Comparison of ENCODE assay signal across 29 cellular contexts in genomic region chr17:41111151-41111885, GRCh38. TPM values are rescaled to one million over a fixed set of nuclear protein-coding genes. Genes with fewer than 3 reads are reported as not detected.
"Had no signal": no experiment of that assay in that cellular context is flagged by ENCODE, and none has a peak within 500 bp of the region (broad histone marks: within the 10 kb centered on the region; RNA-seq: fewer than 3 reads in every experiment).

No MANE protein-coding gene starts in this region.

- H3K4me1 ChIP-seq: colonic mucosa, left ventricle myocardium inferior, pancreas, suprapubic skin, tibial nerve had no signal

- FAIRE-seq: astrocyte, endothelial cell of umbilical vein, frontal cortex, pancreas, TTC549 had no signal

- H3K36me3 ChIP-seq: colonic mucosa, left ventricle myocardium inferior, neutrophil, pancreas, suprapubic skin, tibial nerve, WERI-Rb-1 had no signal

- H3K27ac ChIP-seq: colonic mucosa, dorsolateral prefrontal cortex, hepatocyte, left ventricle myocardium inferior, neutrophil, pancreas, skin epidermis, suprapubic skin, tibial nerve, WERI-Rb-1 had no signal

- H3K27me3 ChIP-seq: colonic mucosa, hepatocyte, neutrophil, pancreas, tibial nerve had no signal

- H3K79me2 ChIP-seq: hepatocyte had no signal

- H3K9me3 ChIP-seq: colonic mucosa, neutrophil, pancreas, suprapubic skin, tibial nerve had no signal

- H3K4me2 ChIP-seq: hepatocyte had no signal

- DNase-seq: activated CD4-positive, alpha-beta T cell treated with anti-CD3 and anti-CD28 coated beads, Interleukin-2, amount 10 ng/mL, durations not matched to agents 7 days and 5 days; activated CD4-positive, CD25-positive, alpha-beta regulatory T cell treated with anti-CD3 and anti-CD28 coated beads, Interleukin-2, amount 50 U/mL, for 72 hours; activated CD8-positive, alpha-beta T cell treated with anti-CD3 and anti-CD28 coated beads, Interleukin-2, amount 10 ng/mL, durations not matched to agents 7 days and 5 days; activated gamma-delta T cell; colonic mucosa; dorsolateral prefrontal cortex; effector memory CD8-positive, alpha-beta T cell; glutamatergic neuron; left ventricle myocardium inferior; pancreas; right cardiac atrium; stimulated activated CD4-positive, alpha-beta T cell treated with anti-CD3 and anti-CD28 coated beads, Interleukin-2, amount 100 ng/mL, for 24 hours; stimulated activated naive CD8-positive, alpha-beta T cell treated with anti-CD3 and anti-CD28 coated beads, Interleukin-15, amount 100 ng/mL, for 72 hours; WERI-Rb-1 had no signal

- H3K4me3 ChIP-seq: colonic mucosa, dorsolateral prefrontal cortex, hepatocyte, left ventricle myocardium inferior, pancreas, skin epidermis, suprapubic skin, tibial nerve had no signal

RNA-seq across cellular contexts. Expression of gene KRTAP4-9, which starts 6.1 kb away (rescaled TPM):
- total RNA-seq: activated CD4-positive, alpha-beta T cell treated with anti-CD3 and anti-CD28 coated beads, Interleukin-2, amount 10 ng/mL, durations not matched to agents 7 days and 5 days; activated CD8-positive, alpha-beta T cell treated with anti-CD3 and anti-CD28 coated beads, Interleukin-2, amount 10 ng/mL, durations not matched to agents 7 days and 5 days; activated naive CD4-positive, alpha-beta T cell treated with anti-CD3 and anti-CD28 coated beads, Interleukin-2, amount 50 U/mL, for 72 hours; activated T-helper 1 cell treated with anti-CD3 and anti-CD28 coated beads, Interleukin-12 subunit alpha, Interleukin-12 subunit beta, Interleukin-2, Interleukin-4 antibody, amounts not matched to agents 30 ng/mL and 10 ng/mL and 1 ng/mL, durations not matched to agents 14 hours and 24 hours and 36 hours; astrocyte; colonic mucosa; dorsolateral prefrontal cortex; endothelial cell of umbilical vein; esophagus mucosa; frontal cortex; hepatocyte; left ventricle myocardium inferior; lung microvascular endothelial cell; pancreas; pulmonary artery endothelial cell; right cardiac atrium; tibial nerve; urinary bladder had no signal
- polyA plus RNA-seq: endothelial cell of umbilical vein, hepatocyte, pancreas, right cardiac atrium, urinary bladder had no signal

RNA-seq across cellular contexts. Expression of gene KRTAP4-11, which starts 6.9 kb away (rescaled TPM):
- total RNA-seq: activated CD4-positive, alpha-beta T cell treated with anti-CD3 and anti-CD28 coated beads, Interleukin-2, amount 10 ng/mL, durations not matched to agents 7 days and 5 days; activated CD8-positive, alpha-beta T cell treated with anti-CD3 and anti-CD28 coated beads, Interleukin-2, amount 10 ng/mL, durations not matched to agents 7 days and 5 days; activated naive CD4-positive, alpha-beta T cell treated with anti-CD3 and anti-CD28 coated beads, Interleukin-2, amount 50 U/mL, for 72 hours; activated T-helper 1 cell treated with anti-CD3 and anti-CD28 coated beads, Interleukin-12 subunit alpha, Interleukin-12 subunit beta, Interleukin-2, Interleukin-4 antibody, amounts not matched to agents 30 ng/mL and 10 ng/mL and 1 ng/mL, durations not matched to agents 14 hours and 24 hours and 36 hours; astrocyte; colonic mucosa; dorsolateral prefrontal cortex; endothelial cell of umbilical vein; esophagus mucosa; frontal cortex; hepatocyte; left ventricle myocardium inferior; lung microvascular endothelial cell; pancreas; pulmonary artery endothelial cell; right cardiac atrium; tibial nerve; urinary bladder had no signal
- polyA plus RNA-seq: endothelial cell of umbilical vein, hepatocyte, pancreas, right cardiac atrium, urinary bladder had no signal

RNA-seq across cellular contexts. Expression of gene KRTAP4-16, which starts 9.3 kb away (rescaled TPM):
- total RNA-seq: activated CD4-positive, alpha-beta T cell treated with anti-CD3 and anti-CD28 coated beads, Interleukin-2, amount 10 ng/mL, durations not matched to agents 7 days and 5 days; activated CD8-positive, alpha-beta T cell treated with anti-CD3 and anti-CD28 coated beads, Interleukin-2, amount 10 ng/mL, durations not matched to agents 7 days and 5 days; activated naive CD4-positive, alpha-beta T cell treated with anti-CD3 and anti-CD28 coated beads, Interleukin-2, amount 50 U/mL, for 72 hours; activated T-helper 1 cell treated with anti-CD3 and anti-CD28 coated beads, Interleukin-12 subunit alpha, Interleukin-12 subunit beta, Interleukin-2, Interleukin-4 antibody, amounts not matched to agents 30 ng/mL and 10 ng/mL and 1 ng/mL, durations not matched to agents 14 hours and 24 hours and 36 hours; astrocyte; colonic mucosa; dorsolateral prefrontal cortex; endothelial cell of umbilical vein; esophagus mucosa; frontal cortex; hepatocyte; left ventricle myocardium inferior; lung microvascular endothelial cell; pancreas; pulmonary artery endothelial cell; right cardiac atrium; suprapubic skin; tibial nerve; urinary bladder had no signal
- polyA plus RNA-seq: endothelial cell of umbilical vein, hepatocyte, pancreas, right cardiac atrium, urinary bladder had no signal

RNA-seq across cellular contexts. Expression of gene KRTAP4-12, which starts 12.7 kb away (rescaled TPM):
- total RNA-seq: activated CD4-positive, alpha-beta T cell treated with anti-CD3 and anti-CD28 coated beads, Interleukin-2, amount 10 ng/mL, durations not matched to agents 7 days and 5 days; activated CD8-positive, alpha-beta T cell treated with anti-CD3 and anti-CD28 coated beads, Interleukin-2, amount 10 ng/mL, durations not matched to agents 7 days and 5 days; activated naive CD4-positive, alpha-beta T cell treated with anti-CD3 and anti-CD28 coated beads, Interleukin-2, amount 50 U/mL, for 72 hours; activated T-helper 1 cell treated with anti-CD3 and anti-CD28 coated beads, Interleukin-12 subunit alpha, Interleukin-12 subunit beta, Interleukin-2, Interleukin-4 antibody, amounts not matched to agents 30 ng/mL and 10 ng/mL and 1 ng/mL, durations not matched to agents 14 hours and 24 hours and 36 hours; astrocyte; colonic mucosa; dorsolateral prefrontal cortex; endothelial cell of umbilical vein; esophagus mucosa; frontal cortex; hepatocyte; left ventricle myocardium inferior; lung microvascular endothelial cell; pancreas; pulmonary artery endothelial cell; right cardiac atrium; tibial nerve; urinary bladder had no signal
- polyA plus RNA-seq: endothelial cell of umbilical vein, hepatocyte, pancreas, right cardiac atrium, urinary bladder had no signal

RNA-seq across cellular contexts. Expression of gene KRTAP4-8, which starts 13.4 kb away (rescaled TPM):
- total RNA-seq: activated CD4-positive, alpha-beta T cell treated with anti-CD3 and anti-CD28 coated beads, Interleukin-2, amount 10 ng/mL, durations not matched to agents 7 days and 5 days; activated CD8-positive, alpha-beta T cell treated with anti-CD3 and anti-CD28 coated beads, Interleukin-2, amount 10 ng/mL, durations not matched to agents 7 days and 5 days; activated naive CD4-positive, alpha-beta T cell treated with anti-CD3 and anti-CD28 coated beads, Interleukin-2, amount 50 U/mL, for 72 hours; activated T-helper 1 cell treated with anti-CD3 and anti-CD28 coated beads, Interleukin-12 subunit alpha, Interleukin-12 subunit beta, Interleukin-2, Interleukin-4 antibody, amounts not matched to agents 30 ng/mL and 10 ng/mL and 1 ng/mL, durations not matched to agents 14 hours and 24 hours and 36 hours; astrocyte; colonic mucosa; dorsolateral prefrontal cortex; endothelial cell of umbilical vein; esophagus mucosa; frontal cortex; hepatocyte; left ventricle myocardium inferior; lung microvascular endothelial cell; pancreas; pulmonary artery endothelial cell; right cardiac atrium; tibial nerve; urinary bladder had no signal
- polyA plus RNA-seq: endothelial cell of umbilical vein, hepatocyte, pancreas, right cardiac atrium, urinary bladder had no signal
